Comparison of ENCODE assay signal across 1 cellular context in the genomic region with DNA sequence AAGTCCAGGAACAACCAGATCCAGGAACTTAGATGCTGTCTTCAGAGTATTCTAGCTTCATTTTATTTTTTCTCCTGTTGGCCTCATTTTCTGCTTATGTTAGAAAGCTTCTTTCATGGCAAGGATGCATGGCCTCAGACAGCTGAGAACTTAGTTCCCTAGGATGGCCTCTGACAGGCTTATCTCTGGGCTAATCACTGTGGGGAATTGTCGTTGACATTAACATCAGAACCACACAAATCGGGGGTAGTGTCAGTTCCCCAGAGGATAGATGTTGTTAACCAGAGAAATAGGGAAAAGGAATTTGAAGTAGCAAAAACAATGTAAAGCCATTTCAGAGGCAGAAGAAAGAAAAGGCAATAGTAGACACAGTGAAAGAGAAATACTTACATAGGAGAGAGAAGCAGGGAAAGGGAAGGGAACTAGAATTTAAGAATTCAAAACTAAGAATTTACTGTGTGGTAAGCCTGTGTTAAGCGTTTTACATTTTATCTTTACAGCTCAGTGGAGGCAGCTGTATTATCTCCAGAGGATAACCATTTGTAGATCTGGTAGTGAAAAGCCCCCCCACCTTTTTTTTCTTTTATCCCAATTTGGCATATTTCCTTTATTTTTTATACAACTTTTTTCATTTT.
TF ChIP-seq lines count a peak whose summit lies in the region.

No MANE protein-coding gene starts in this region.

TF ChIP-seq in neural cell, 6 proteins besides CTCF, POLR2A, EP300 and RAD21 (continued from another document):
- TF ChIP-seq, protein P1, sequence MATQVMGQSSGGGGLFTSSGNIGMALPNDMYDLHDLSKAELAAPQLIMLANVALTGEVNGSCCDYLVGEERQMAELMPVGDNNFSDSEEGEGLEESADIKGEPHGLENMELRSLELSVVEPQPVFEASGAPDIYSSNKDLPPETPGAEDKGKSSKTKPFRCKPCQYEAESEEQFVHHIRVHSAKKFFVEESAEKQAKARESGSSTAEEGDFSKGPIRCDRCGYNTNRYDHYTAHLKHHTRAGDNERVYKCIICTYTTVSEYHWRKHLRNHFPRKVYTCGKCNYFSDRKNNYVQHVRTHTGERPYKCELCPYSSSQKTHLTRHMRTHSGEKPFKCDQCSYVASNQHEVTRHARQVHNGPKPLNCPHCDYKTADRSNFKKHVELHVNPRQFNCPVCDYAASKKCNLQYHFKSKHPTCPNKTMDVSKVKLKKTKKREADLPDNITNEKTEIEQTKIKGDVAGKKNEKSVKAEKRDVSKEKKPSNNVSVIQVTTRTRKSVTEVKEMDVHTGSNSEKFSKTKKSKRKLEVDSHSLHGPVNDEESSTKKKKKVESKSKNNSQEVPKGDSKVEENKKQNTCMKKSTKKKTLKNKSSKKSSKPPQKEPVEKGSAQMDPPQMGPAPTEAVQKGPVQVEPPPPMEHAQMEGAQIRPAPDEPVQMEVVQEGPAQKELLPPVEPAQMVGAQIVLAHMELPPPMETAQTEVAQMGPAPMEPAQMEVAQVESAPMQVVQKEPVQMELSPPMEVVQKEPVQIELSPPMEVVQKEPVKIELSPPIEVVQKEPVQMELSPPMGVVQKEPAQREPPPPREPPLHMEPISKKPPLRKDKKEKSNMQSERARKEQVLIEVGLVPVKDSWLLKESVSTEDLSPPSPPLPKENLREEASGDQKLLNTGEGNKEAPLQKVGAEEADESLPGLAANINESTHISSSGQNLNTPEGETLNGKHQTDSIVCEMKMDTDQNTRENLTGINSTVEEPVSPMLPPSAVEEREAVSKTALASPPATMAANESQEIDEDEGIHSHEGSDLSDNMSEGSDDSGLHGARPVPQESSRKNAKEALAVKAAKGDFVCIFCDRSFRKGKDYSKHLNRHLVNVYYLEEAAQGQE (IDR thresholded peaks at IDR 0.05; ENCODE audit: borderline replicate concordance) = no peak
- no peak for TF ChIP-seq TAF1 (IDR thresholded peaks at IDR 0.05; ENCODE audit: low read depth)
- TF ChIP-seq MXI1 (conservative IDR thresholded peaks at IDR 0.05; ENCODE audit: poor library complexity, severe bottlenecking) = no peak
- TF ChIP-seq SMC3 (conservative IDR thresholded peaks at IDR 0.05; ENCODE audit: poor library complexity) = no peak
- no peak for TF ChIP-seq EZH2 (IDR thresholded peaks at IDR 0.05; ENCODE audit: borderline replicate concordance, insufficient read depth, low read length, poor library complexity, severe bottlenecking)
